Comparison of ENCODE assay signal across 1 cellular context in the genomic region with DNA sequence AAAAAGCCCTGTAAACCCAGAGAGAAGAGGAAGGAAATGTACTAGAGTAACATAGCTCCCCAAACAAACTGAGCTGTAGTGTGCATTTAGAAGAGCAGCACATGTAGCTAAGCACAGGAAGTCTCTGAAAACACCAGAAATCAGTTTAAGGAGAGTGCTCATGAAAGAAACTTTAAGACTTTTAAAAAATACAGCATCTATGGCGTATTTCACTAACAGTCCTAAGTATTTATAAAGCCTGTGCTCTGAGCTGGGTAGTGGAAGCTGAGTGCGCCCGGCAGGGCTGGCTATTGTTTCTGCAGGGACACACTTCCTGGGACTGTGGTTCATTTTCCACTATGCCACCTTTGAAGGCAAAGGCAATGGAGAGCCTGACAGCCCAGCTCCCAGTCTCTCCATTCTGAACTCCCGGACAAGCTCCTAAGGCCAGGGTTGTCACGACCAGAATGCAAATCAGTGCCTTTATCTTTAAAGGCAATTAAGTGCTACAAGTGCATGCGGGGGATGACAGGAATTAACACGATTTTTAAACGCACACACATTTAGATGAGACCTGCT.
TF ChIP-seq lines count a peak whose summit lies in the region.

No MANE protein-coding gene starts in this region.

TF ChIP-seq in WTC11, 78 proteins besides CTCF, POLR2A, EP300 and RAD21 (continued from another document):
- TF ChIP-seq CDX4 (CRISPR knock-in tag; IDR thresholded peaks at IDR 0.05; ENCODE audit: borderline replicate concordance) (no peak), ZNF423 (CRISPR knock-in tag; IDR thresholded peaks at IDR 0.05) (no peak), RELA (CRISPR knock-in tag; IDR thresholded peaks at IDR 0.05; ENCODE audit: borderline replicate concordance) (no peak), TEAD4 (CRISPR knock-in tag; IDR thresholded peaks at IDR 0.05) (no peak), ZNF232 (CRISPR knock-in tag; IDR thresholded peaks at IDR 0.05) (no peak), PREB (CRISPR knock-in tag; IDR thresholded peaks at IDR 0.05; ENCODE audit: borderline replicate concordance) (no peak)
- TF ChIP-seq, protein P1, sequence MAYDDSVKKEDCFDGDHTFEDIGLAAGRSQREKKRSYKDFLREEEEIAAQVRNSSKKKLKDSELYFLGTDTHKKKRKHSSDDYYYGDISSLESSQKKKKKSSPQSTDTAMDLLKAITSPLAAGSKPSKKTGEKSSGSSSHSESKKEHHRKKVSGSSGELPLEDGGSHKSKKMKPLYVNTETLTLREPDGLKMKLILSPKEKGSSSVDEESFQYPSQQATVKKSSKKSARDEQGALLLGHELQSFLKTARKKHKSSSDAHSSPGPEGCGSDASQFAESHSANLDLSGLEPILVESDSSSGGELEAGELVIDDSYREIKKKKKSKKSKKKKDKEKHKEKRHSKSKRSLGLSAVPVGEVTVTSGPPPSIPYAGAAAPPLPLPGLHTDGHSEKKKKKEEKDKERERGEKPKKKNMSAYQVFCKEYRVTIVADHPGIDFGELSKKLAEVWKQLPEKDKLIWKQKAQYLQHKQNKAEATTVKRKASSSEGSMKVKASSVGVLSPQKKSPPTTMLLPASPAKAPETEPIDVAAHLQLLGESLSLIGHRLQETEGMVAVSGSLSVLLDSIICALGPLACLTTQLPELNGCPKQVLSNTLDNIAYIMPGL (CRISPR knock-in tag; IDR thresholded peaks at IDR 0.05), result no peak
